Comparison of ENCODE assay signal across 8 cellular contexts in the genomic region with DNA sequence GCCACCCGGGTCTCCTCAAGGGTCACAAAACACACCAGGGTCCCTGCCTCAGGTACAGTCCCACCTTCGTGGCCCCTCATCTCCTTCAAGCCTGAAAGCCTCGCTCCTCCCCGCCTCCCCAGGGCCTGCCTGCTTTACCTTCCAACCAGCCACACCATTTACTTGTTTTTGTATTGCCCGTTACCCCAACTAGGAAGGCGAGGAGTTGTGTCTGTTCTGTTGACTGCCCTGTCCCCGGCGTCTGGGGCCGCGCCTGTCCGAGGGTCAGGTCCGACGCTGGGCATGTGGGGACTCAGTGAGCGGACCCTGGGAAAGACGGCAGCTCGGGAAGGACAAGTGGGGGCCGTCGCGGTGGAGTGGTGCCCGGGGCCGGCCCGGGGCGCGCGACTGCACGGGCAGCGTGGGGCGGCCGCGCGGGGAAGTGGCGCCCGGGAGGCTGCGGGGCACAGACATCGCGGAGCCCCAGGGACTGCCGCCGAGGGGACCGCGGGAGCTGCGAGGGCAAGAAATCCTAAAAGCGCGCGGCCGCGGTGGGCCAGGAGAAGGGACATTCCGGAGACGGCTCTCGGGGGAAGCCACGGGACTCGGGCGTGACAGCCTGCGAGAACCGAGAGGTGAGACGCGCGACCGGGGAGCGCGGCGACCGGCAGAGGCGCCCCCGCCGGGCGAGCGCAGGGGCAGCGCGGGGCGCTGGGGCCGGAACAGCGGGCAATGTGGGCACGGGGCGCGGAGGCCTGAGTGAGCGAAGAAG. TPM values are rescaled to one million over a fixed set of nuclear protein-coding genes. Genes with fewer than 3 reads are reported as not detected.
DNase-seq lines count a peak whose midpoint lies in the region; ATAC-seq, FAIRE-seq and TF ChIP-seq lines count a peak whose summit lies in the region.

No MANE protein-coding gene starts in this region.

- DNase-seq in GM03348 (ENCODE audit: low spot score) (peak; percentile 73), GM20000 (ENCODE audit: low spot score) (peak; percentile 88), HTR-8/SVneo (ENCODE audit: insufficient read length, low spot score) (peak; percentile 48), epithelial cell of prostate (ENCODE audit: low read depth, low spot score) (no peak), nephron progenitor cell (peak; percentile 69), vagina (ENCODE audit: extremely low spot score in 2 of 2) (peak in 1 of 2 donors; percentile 84)
- DNase-seq in activated CD4-positive, alpha-beta T cell treated with anti-CD3 and anti-CD28 coated beads for 1 hour, result peak; percentile 35

- peak overlapping the region; percentile 57 for H3K27ac ChIP-seq in epithelial cell of prostate
- peak overlapping the region; percentile 83 for H3K27ac ChIP-seq in vagina

- H3K36me3 ChIP-seq in vagina, result no peaks in the 10 kb centered on the region

- no peak overlapping the region for H3K27ac Mint-ChIP-seq in nephron progenitor cell

- H3K9me3 ChIP-seq in vagina, result no peaks in the 10 kb centered on the region

- FAIRE-seq in HTR-8/SVneo (lab: Jason Lieb, UNC), result no peak

- no peak for TF ChIP-seq POLR2A in vagina (IDR thresholded peaks at IDR 0.05)

- H3K4me1 ChIP-seq in vagina, result no peaks in the 10 kb centered on the region

- no peaks in the 10 kb centered on the region for H3K9me3 Mint-ChIP-seq in nephron progenitor cell

- peaks cover 15% of the 10 kb centered on the region for H3K4me1 Mint-ChIP-seq in nephron progenitor cell

- peak overlapping the region; percentile 81 to 89 for H3K4me3 ChIP-seq in vagina

- intact Hi-C loops in vagina (cut with DNase I), result no loop called here

- no peak for ATAC-seq in HG03378 (IDR thresholded peaks at IDR 0.05; ENCODE audit: unreplicated experiment)

- H3K36me3 Mint-ChIP-seq in nephron progenitor cell (ENCODE audit: low read depth), result no peaks in the 10 kb centered on the region

- peaks cover 85% of the 10 kb centered on the region for H3K27me3 Mint-ChIP-seq in nephron progenitor cell (ENCODE audit: low read depth, poor library complexity)

- H3K4me3 Mint-ChIP-seq in nephron progenitor cell, result peak overlapping the region; percentile 79

- H3K27me3 ChIP-seq in vagina, result no peaks in the 10 kb centered on the region

- TF ChIP-seq CTCF in GM20000 (IDR thresholded peaks at IDR 0.05; ENCODE audit: extremely low read depth, missing control alignments) (no peak), nephron progenitor cell (IDR thresholded peaks at IDR 0.05) (no peak), vagina (IDR thresholded peaks at IDR 0.05) (no peak)

RNA-seq across cellular contexts. Expression of gene GRHL1, which starts 0.8 kb away (rescaled TPM):
- total RNA-seq in vagina, result 126 TPM
